9 cellular contexts compared by ENCODE assay signal in genomic region chr12:116336542-116337065, GRCh38. TPM values are rescaled to one million over a fixed set of nuclear protein-coding genes. Genes with fewer than 3 reads are reported as not detected.
DNase-seq lines count a peak whose midpoint lies in the region; ATAC-seq and TF ChIP-seq lines count a peak whose summit lies in the region.
"Had no signal": no experiment of that assay in that cellular context is flagged by ENCODE, and none has a peak within 500 bp of the region (broad histone marks: within the 10 kb centered on the region; RNA-seq: fewer than 3 reads in every experiment).

No MANE protein-coding gene starts in this region.

- no peaks in the 10 kb centered on the region for H3K27me3 ChIP-seq in gastroesophageal sphincter

- ATAC-seq in GM21381 (IDR thresholded peaks at IDR 0.05; ENCODE audit: unreplicated experiment) (peak; percentile 70), HG03565 (IDR thresholded peaks at IDR 0.05; ENCODE audit: unreplicated experiment) (peak; percentile 87), GM19328 (IDR thresholded peaks at IDR 0.05; ENCODE audit: unreplicated experiment) (no peak), gastroesophageal sphincter (no peak), HG03025 (IDR thresholded peaks at IDR 0.05; ENCODE audit: low FRiP score, unreplicated experiment) (no peak)

- TF ChIP-seq CTCF in GM10266 (IDR thresholded peaks at IDR 0.05; ENCODE audit: control insufficient read depth, insufficient read depth, low read depth, missing control alignments) (peak; percentile 25), fibroblast of mammary gland (conservative IDR thresholded peaks at IDR 0.05; ENCODE audit: control insufficient read depth, insufficient read depth, low read depth, low read length) (no peak), gastroesophageal sphincter (IDR thresholded peaks at IDR 0.05) (no peak)

- no peak overlapping the region for H3K27ac ChIP-seq in gastroesophageal sphincter

- 64 to 81% methylated on average over 2 to 8 of the region's 11 CpGs for WGBS in gastroesophageal sphincter (ENCODE audit: low coverage in 1 of 2), 2 donors

- H3K4me1 ChIP-seq in gastroesophageal sphincter, result peaks cover 0 to 13% (median 0%) of the 10 kb centered on the region in 3 donors

- no peak overlapping the region for H3K4me3 ChIP-seq in fibroblast of mammary gland (ENCODE audit: control insufficient read depth, low read depth, low read length)
- H3K4me3 ChIP-seq in gastroesophageal sphincter, result no peak overlapping the region

- DNase-seq in GM10266 (ENCODE audit: extremely low spot score) (peak; percentile 86), fibroblast of mammary gland (ENCODE audit: low read depth) (peak; percentile 93), NCI-H2107 treated with DMSO at 0.1 percent for 48 hours (lab: John Stamatoyannopoulos, UW; ENCODE audit: unreplicated experiment) (no peak)
- DNase-seq: nucleus accumbens had no signal

- no peak for TF ChIP-seq EP300 in gastroesophageal sphincter (IDR thresholded peaks at IDR 0.05)

- H3K9me3 ChIP-seq in gastroesophageal sphincter, result no peaks in the 10 kb centered on the region

- no peaks in the 10 kb centered on the region for H3K36me3 ChIP-seq in gastroesophageal sphincter

- no peak for TF ChIP-seq POLR2A in gastroesophageal sphincter (IDR thresholded peaks at IDR 0.05)

RNA-seq across cellular contexts. Expression of gene MED13L, which starts 59.1 kb away (rescaled TPM):
- 100 to 1,000 TPM; 173 to 222 (median 192) TPM for total RNA-seq in gastroesophageal sphincter

Comparison
In these comparisons a context has a peak if more than half of its experiments do, and no peak if none do; other contexts are left out.
1. ATAC-seq: peak in GM21381 (single experiment) and HG03565 (single experiment); none in GM19328 (single experiment), gastroesophageal sphincter (single experiment) and HG03025 (single experiment).